In genomic region chr1:170531758-170532657, GRCh38 we compare ENCODE assay signal across 1 cellular context.
TF ChIP-seq lines count a peak whose summit lies in the region.

TSS of gene GORAB (plus strand) at chr1:170532166. CDS start at chr1:170532224, 58 bp downstream.

TF ChIP-seq in K562, 482 proteins besides CTCF, POLR2A, EP300 and RAD21 (continued from another document and continues in another):
- 0 out of 2 replicates have a peak, but pooled peaks have one; percentile 36 for TF ChIP-seq ZNF584 (CRISPR knock-in tag; IDR thresholded peaks at IDR 0.05; ENCODE audit: low read depth)
- TF ChIP-seq ZNF76 (CRISPR knock-in tag; IDR thresholded peaks at IDR 0.05; ENCODE audit: borderline replicate concordance) = no peak
- peak; percentile 93 for TF ChIP-seq RBFOX2 (IDR thresholded peaks at IDR 0.05; ENCODE audit: low read depth, low read length)
- 0 out of 2 replicates have a peak, but pooled peaks have one; percentile 34 for TF ChIP-seq SMARCE1 (IDR thresholded peaks at IDR 0.05)
- TF ChIP-seq ZNF232 (CRISPR knock-in tag; IDR thresholded peaks at IDR 0.05) = no peak
- TF ChIP-seq ZNF764 (CRISPR knock-in tag; IDR thresholded peaks at IDR 0.05; ENCODE audit: low read depth) = no peak
- TF ChIP-seq IRF2 (CRISPR knock-in tag; IDR thresholded peaks at IDR 0.05) = no peak
- no peak; the same call in 1 of the 2 replicates for TF ChIP-seq ZFP1 (CRISPR knock-in tag; IDR thresholded peaks at IDR 0.05)
- no peak for TF ChIP-seq CBFA2T2 (conservative IDR thresholded peaks at IDR 0.05)
- TF ChIP-seq NBN (IDR thresholded peaks at IDR 0.05; ENCODE audit: low read depth) = 0 out of 2 replicates have a peak, but pooled peaks have one; percentile 18
- TF ChIP-seq RBM15 (IDR thresholded peaks at IDR 0.05; ENCODE audit: insufficient read depth, low read length) = no peak
- TF ChIP-seq ZBTB40 (IDR thresholded peaks at IDR 0.05) = no peak
- no peak for TF ChIP-seq ZBTB40 (CRISPR knock-in tag; IDR thresholded peaks at IDR 0.05)
- TF ChIP-seq HNRNPK (IDR thresholded peaks at IDR 0.05; ENCODE audit: low read depth, low read length, poor library complexity, severe bottlenecking) = no peak
- no peak for TF ChIP-seq JUNB (CRISPR knock-in tag; conservative IDR thresholded peaks at IDR 0.05)
- TF ChIP-seq ZNF395 (CRISPR knock-in tag; IDR thresholded peaks at IDR 0.05) = no peak
- TF ChIP-seq HNRNPH1 (optimal IDR thresholded peaks at IDR 0.05; ENCODE audit: low read depth, low read length) = no peak
- 0 out of 2 replicates have a peak, but pooled peaks have one; percentile 8 for TF ChIP-seq KLF1 (tag; IDR thresholded peaks at IDR 0.05)
- TF ChIP-seq TBL1XR1 (IDR thresholded peaks at IDR 0.05; ENCODE audit: low read length in 2 of 2) = peak in 1 of 2 experiments; percentile 18; a peak in 1 of 4 replicates
- TF ChIP-seq ZKSCAN8 (CRISPR knock-in tag; IDR thresholded peaks at IDR 0.05) = no peak
- no peak for TF ChIP-seq PRMT5 (CRISPR knock-in tag; IDR thresholded peaks at IDR 0.05)
- no peak for TF ChIP-seq ZNF444 (CRISPR knock-in tag; IDR thresholded peaks at IDR 0.05)
- 0 out of 2 replicates have a peak, but pooled peaks have one; percentile 7 for TF ChIP-seq ZNF668 (CRISPR knock-in tag; IDR thresholded peaks at IDR 0.05)
- TF ChIP-seq SMARCC2 (IDR thresholded peaks at IDR 0.05; ENCODE audit: low read depth) = no peak
- TF ChIP-seq SOX6 (IDR thresholded peaks at IDR 0.05) = no peak; the same call in 1 of the 2 replicates
- TF ChIP-seq REST (CRISPR knock-in tag; IDR thresholded peaks at IDR 0.05; ENCODE audit: low read depth) = 0 out of 2 replicates have a peak, but pooled peaks have one; percentile 55
- TF ChIP-seq GABPB1 (CRISPR knock-in tag; IDR thresholded peaks at IDR 0.05) = peak; percentile 34; the same call in 1 of the 2 replicates
- no peak for TF ChIP-seq EZH2 (IDR thresholded peaks at IDR 0.05; ENCODE audit: borderline replicate concordance, low read depth, low read length)
- no peak for TF ChIP-seq ZNF445 (CRISPR knock-in tag; IDR thresholded peaks at IDR 0.05; ENCODE audit: low read depth)
- no peak for TF ChIP-seq FOSL1 (tag; conservative IDR thresholded peaks at IDR 0.05)
- no peak for TF ChIP-seq THRA (IDR thresholded peaks at IDR 0.05)
- TF ChIP-seq KLF6 (CRISPR knock-in tag; IDR thresholded peaks at IDR 0.05; ENCODE audit: borderline replicate concordance) = peak; percentile 19; the same call in 1 of the 2 replicates
- TF ChIP-seq SNRNP70 (optimal IDR thresholded peaks at IDR 0.05; ENCODE audit: low read depth, low read length) = no peak
- TF ChIP-seq ZNF3 (CRISPR knock-in tag; IDR thresholded peaks at IDR 0.05) = no peak
- peak; percentile 35 to 89; a peak in 2 of 4 replicates for TF ChIP-seq UBTF (IDR thresholded peaks at IDR 0.05; ENCODE audit: borderline replicate concordance in 1 of 2, low read depth in 2 of 2, low read length in 2 of 2)
- no peak for TF ChIP-seq SAFB (IDR thresholded peaks at IDR 0.05; ENCODE audit: borderline replicate concordance, low read depth, low read length)
- peak; percentile 91 for TF ChIP-seq NFRKB (IDR thresholded peaks at IDR 0.05; ENCODE audit: low read depth)
- no peak for TF ChIP-seq ZBTB43 (CRISPR knock-in tag; IDR thresholded peaks at IDR 0.05)
- peak; percentile 31 for TF ChIP-seq JUND (IDR thresholded peaks at IDR 0.05; ENCODE audit: borderline replicate concordance, low read depth, low read length)
- TF ChIP-seq JUND (tag; IDR thresholded peaks at IDR 0.05; ENCODE audit: borderline replicate concordance, low read depth, low read length) = no peak
- TF ChIP-seq ZNF134 (CRISPR knock-in tag; conservative IDR thresholded peaks at IDR 0.05) = 0 out of 2 replicates have a peak, but pooled peaks have one; percentile 52
- no peak for TF ChIP-seq BDP1 (IDR thresholded peaks at IDR 0.05; ENCODE audit: insufficient read depth, insufficient read length)
- TF ChIP-seq BRCA1 (IDR thresholded peaks at IDR 0.05) = no peak
- TF ChIP-seq BRCA1 (CRISPR knock-in tag; IDR thresholded peaks at IDR 0.05) = no peak
- TF ChIP-seq PML (IDR thresholded peaks at IDR 0.05; ENCODE audit: low read length) = no peak; the same call in none of the 2 replicates
- TF ChIP-seq EWSR1 (IDR thresholded peaks at IDR 0.05; ENCODE audit: borderline replicate concordance, low read depth, partially characterized antibody) = no peak
- TF ChIP-seq ZNF124 (CRISPR knock-in tag; IDR thresholded peaks at IDR 0.05) = no peak
- TF ChIP-seq SREBF1 (IDR thresholded peaks at IDR 0.05; ENCODE audit: borderline replicate concordance, low read depth, low read length) = no peak
- TF ChIP-seq ZNF282 (CRISPR knock-in tag; IDR thresholded peaks at IDR 0.05) = no peak
- TF ChIP-seq ZNF511 (CRISPR knock-in tag; IDR thresholded peaks at IDR 0.05) = no peak
- TF ChIP-seq RFX1 (IDR thresholded peaks at IDR 0.05) = no peak
